33 cellular contexts compared by ENCODE assay signal in genomic region chr13:105974380-105974779, GRCh38.
DNase-seq lines count a peak whose midpoint lies in the region; ATAC-seq, FAIRE-seq and TF ChIP-seq lines count a peak whose summit lies in the region.
"Had no signal": no experiment of that assay in that cellular context is flagged by ENCODE, and none has a peak within 500 bp of the region (broad histone marks: within the 10 kb centered on the region; RNA-seq: fewer than 3 reads in every experiment).

No MANE protein-coding gene starts in this region.

- no peak for TF ChIP-seq EP300 in A549 (IDR thresholded peaks at IDR 0.05)

- no peak for TF ChIP-seq RAD21 in A549 (conservative IDR thresholded peaks at IDR 0.05 in 1 of 2, IDR thresholded peaks at IDR 0.05 in 1 of 2)

- DNase-seq in A549 (ENCODE audit: low read depth in 1 of 2, low spot score in 1 of 2): no peak
- no peak for DNase-seq in small intestine
- no peak for DNase-seq in thyroid gland
- no peak for DNase-seq in epidermal melanocyte (ENCODE audit: insufficient read length, low spot score)
- DNase-seq in activated effector memory CD4-positive, alpha-beta T cell treated with Interleukin-2 at 50 U/mL for 16 hours: no peak
- no peak for DNase-seq in adrenal gland
- DNase-seq: 8988T; ACHN; AML-193; BE2C; C1 segment of cervical spinal cord; Caco-2; Calu3; CD4-positive, alpha-beta memory T cell; CD4-positive, alpha-beta T cell; CD4-positive, CD25-positive, alpha-beta regulatory T cell; CD8-positive, alpha-beta memory T cell; CD8-positive, alpha-beta T cell; COR-L47; DMS 273 treated with DMSO at 0.1 percent for 48 hours; DMS153; DMS53; DMS79; DMS79 treated with DMSO at 0.1 percent for 48 hours; DND-41; EL had no signal

- H3K4me3 ChIP-seq in A549: no peak overlapping the region
- no peak overlapping the region for H3K4me3 ChIP-seq in BLaER1
- H3K4me3 ChIP-seq in HEK293 (ENCODE audit: low read depth, low read length): no peak overlapping the region
- no peak overlapping the region for H3K4me3 ChIP-seq in small intestine (ENCODE audit: low read depth in 1 of 2, low read length in 2 of 2)
- H3K4me3 ChIP-seq in thyroid gland (replicated peaks in 1 of 3): no peak overlapping the region
- no peak overlapping the region for H3K4me3 ChIP-seq in adrenal gland
- H3K4me3 ChIP-seq: BLaER1 treated with 17β-estradiol and CSF1 and Interleukin-3, amounts not matched to agents 10 nM and 100 nM had no signal

- no peak for ATAC-seq in A549
- ATAC-seq: CD8-positive, alpha-beta T cell had no signal

- POLR2A ChIA-PET in A549 (lab: Yijun Ruan, JAX) (no interaction called here), HEK293 (lab: Yijun Ruan, JAX) (no interaction called here)

- no peak overlapping the region for H3K27ac ChIP-seq in A549
- no peak overlapping the region for H3K27ac ChIP-seq in BLaER1
- no peak overlapping the region for H3K27ac ChIP-seq in HEK293 (ENCODE audit: extremely low read depth, low read depth, low read length)
- H3K27ac ChIP-seq in small intestine (ENCODE audit: low read depth in 1 of 2, low read length in 1 of 2): no peak overlapping the region
- H3K27ac ChIP-seq in thyroid gland: no peak overlapping the region
- H3K27ac ChIP-seq in adrenal gland: no peak overlapping the region
- H3K27ac ChIP-seq: 22Rv1; BLaER1 treated with 17β-estradiol and CSF1 and Interleukin-3, amounts not matched to agents 10 nM and 100 nM; C4-2B had no signal

- H3K9ac ChIP-seq in BLaER1: no peak overlapping the region
- H3K9ac ChIP-seq: BLaER1 treated with 17β-estradiol and CSF1 and Interleukin-3, amounts not matched to agents 10 nM and 100 nM had no signal

- no peak for TF ChIP-seq POLR2A in A549 (IDR thresholded peaks at IDR 0.05; ENCODE audit: low read length)
- no peak for TF ChIP-seq POLR2A in thyroid gland (IDR thresholded peaks at IDR 0.05)
- no peak for TF ChIP-seq POLR2A in adrenal gland (IDR thresholded peaks at IDR 0.05)

- intact Hi-C loops in thyroid gland (cut with DNase I): no loop called here
- intact Hi-C loops in adrenal gland (cut with DNase I): no loop called here

- TF ChIP-seq CTCF in A549 (IDR thresholded peaks at IDR 0.05) (no peak), HEK293 (tag by site-specific recombination; IDR thresholded peaks at IDR 0.05) (no peak), thyroid gland (IDR thresholded peaks at IDR 0.05) (no peak), adrenal gland (IDR thresholded peaks at IDR 0.05) (no peak)

- H3K9me3 ChIP-seq in A549 (no peaks in the 10 kb centered on the region), BLaER1 (no peaks in the 10 kb centered on the region), HEK293 (ENCODE audit: control insufficient read depth, insufficient read depth, low read depth, low read length) (no peaks in the 10 kb centered on the region), small intestine (ENCODE audit: control insufficient read depth, low read depth) (peaks cover 1% of the 10 kb centered on the region), thyroid gland (no peaks in the 10 kb centered on the region), adrenal gland (replicated peaks in 1 of 3) (no peaks in the 10 kb centered on the region)
- H3K9me3 ChIP-seq: BE2C, Caco-2 had no signal

- H3K27me3 ChIP-seq in BLaER1: no peaks in the 10 kb centered on the region
- H3K27me3 ChIP-seq in small intestine (ENCODE audit: control insufficient read depth in 2 of 2, insufficient read depth in 2 of 2, low read length in 2 of 2): no peaks in the 10 kb centered on the region
- no peaks in the 10 kb centered on the region for H3K27me3 ChIP-seq in thyroid gland
- H3K27me3 ChIP-seq in adrenal gland: no peaks in the 10 kb centered on the region
- H3K27me3 ChIP-seq: BE2C; BLaER1 treated with 17β-estradiol and CSF1 and Interleukin-3, amounts not matched to agents 10 nM and 100 nM had no signal

- FAIRE-seq in A549 (lab: Jason Lieb, UNC): no peak
- FAIRE-seq in small intestine (lab: Jason Lieb, UNC): peak; percentile 33
- FAIRE-seq: A204.1, D721Med had no signal

- H3K4me1 ChIP-seq in A549 (peaks cover 13% of the 10 kb centered on the region), BLaER1 (peaks cover 21% of the 10 kb centered on the region), HEK293 (ENCODE audit: control insufficient read depth, insufficient read depth, low read length) (peaks cover 15% of the 10 kb centered on the region), small intestine (ENCODE audit: control insufficient read depth in 2 of 2, insufficient read depth in 1 of 2, low read depth in 1 of 2, low read length in 1 of 2) (peaks cover 0 to 5% of the 10 kb centered on the region in 2 donors), thyroid gland (peaks cover 0 to 4% of the 10 kb centered on the region in 2 donors), adrenal gland (replicated peaks in 1 of 2) (no peaks in the 10 kb centered on the region)

- no peaks in the 10 kb centered on the region for H4K20me1 ChIP-seq in BLaER1
- H4K20me1 ChIP-seq: BLaER1 treated with 17β-estradiol and CSF1 and Interleukin-3, amounts not matched to agents 10 nM and 100 nM had no signal

- no peaks in the 10 kb centered on the region for H3K36me3 ChIP-seq in BLaER1
- no peaks in the 10 kb centered on the region for H3K36me3 ChIP-seq in HEK293 (ENCODE audit: control insufficient read depth in 2 of 2, insufficient read depth in 1 of 2, low read length in 2 of 2)
- no peaks in the 10 kb centered on the region for H3K36me3 ChIP-seq in small intestine (ENCODE audit: control insufficient read depth in 2 of 2, insufficient read depth in 2 of 2, low read length in 2 of 2)
- no peaks in the 10 kb centered on the region for H3K36me3 ChIP-seq in thyroid gland
- no peaks in the 10 kb centered on the region for H3K36me3 ChIP-seq in adrenal gland (replicated peaks in 1 of 2)
- H3K36me3 ChIP-seq: BE2C; BLaER1 treated with 17β-estradiol and CSF1 and Interleukin-3, amounts not matched to agents 10 nM and 100 nM had no signal

- CTCF ChIA-PET in A549 (lab: Yijun Ruan, JAX): no interaction called here
- CTCF ChIA-PET in HEK293 (lab: Yijun Ruan, JAX): no interaction called here

- 8% methylated on average over 1 of the region's 1 CpG for WGBS in A549 (ENCODE audit: missing lambda C conversion rate)
- 80 to 100% (median 83%) methylated on average over 1 of the region's 1 CpG for WGBS in small intestine, 3 donors
- WGBS in thyroid gland, 2 donors: 94 to 100% methylated on average over 1 of the region's 1 CpG
- 77 to 94% (median 89%) methylated on average over 1 of the region's 1 CpG for WGBS in adrenal gland, 4 donors

- H3K4me2 ChIP-seq in A549: no peak overlapping the region
- 0 out of 2 replicates have a peak overlapping the region, but pooled peaks have one; percentile 55 for H3K4me2 ChIP-seq in BLaER1

TF ChIP-seq in A549, 52 proteins besides CTCF, POLR2A, EP300 and RAD21:
- peak; percentile 21; the same call in 1 of the 2 replicates for TF ChIP-seq ZC3H11A (IDR thresholded peaks at IDR 0.05)
- no peak for TF ChIP-seq FOSL2 (IDR thresholded peaks at IDR 0.05)
- no peak for TF ChIP-seq FOSL2 (CRISPR knock-in tag; IDR thresholded peaks at IDR 0.05)
TF ChIP-seq in A549: peak in this region for 1.

TF ChIP-seq in HEK293, 187 proteins besides CTCF, POLR2A, EP300 and RAD21 (continues in another document):
- TF ChIP-seq KLF16 (tag by site-specific recombination; IDR thresholded peaks at IDR 0.05) (no peak), REST (tag by site-specific recombination; IDR thresholded peaks at IDR 0.05) (peak; percentile 70; the same call in 1 of the 2 replicates), RBAK (tag by site-specific recombination; IDR thresholded peaks at IDR 0.05) (no peak), ZNF426 (tag by site-specific recombination; IDR thresholded peaks at IDR 0.05) (peak; percentile 71)

Comparison
In these comparisons a context has a peak if more than half of its experiments do, and no peak if none do; other contexts are left out.
1. Of the 5 proteins assayed by ChIP-seq in both HEK293 and A549: peak only in HEK293: REST; only in A549: none; in both: none; in neither: 4.